In the genomic region with DNA sequence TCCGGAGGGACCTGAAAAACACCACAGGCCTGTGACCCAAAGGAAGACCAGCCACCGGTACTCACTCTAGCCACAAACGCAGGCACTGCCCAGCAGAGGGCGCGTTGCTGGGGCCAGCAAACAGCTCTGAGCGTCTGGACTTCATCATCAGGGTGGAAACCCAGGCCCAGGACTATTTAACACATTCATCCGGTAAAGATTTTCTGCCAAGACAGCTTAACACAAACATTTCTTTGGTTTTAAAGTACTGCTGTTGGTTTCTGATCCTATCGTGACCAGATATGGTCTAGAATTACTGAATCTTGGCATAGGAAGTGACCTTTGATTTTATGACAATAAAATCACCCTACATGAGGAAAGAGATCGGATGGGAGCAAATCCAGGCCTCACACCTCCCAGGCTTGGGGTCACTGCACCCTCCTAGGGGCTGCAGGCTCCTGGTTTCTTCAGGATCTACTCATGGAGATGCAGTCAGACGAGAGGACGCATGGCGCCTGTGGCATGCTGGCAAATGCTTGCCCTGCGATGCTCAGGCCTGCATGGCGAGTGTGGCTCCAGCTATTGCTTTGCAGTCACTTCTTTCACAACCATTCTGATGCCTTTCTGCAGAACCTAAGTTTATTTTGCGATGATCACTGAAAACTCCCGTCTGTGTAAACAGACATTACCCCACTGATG, we compare ENCODE assay signal across 9 cellular contexts.
A peak's percentile ranks its signal among the peaks of the same experiment; 100 is the strongest.
DNase-seq lines count a peak whose midpoint lies in the region; ATAC-seq lines count a peak whose summit lies in the region.
"Had no signal": no experiment of that assay in that cellular context is flagged by ENCODE, and none has a peak within 500 bp of the region (broad histone marks: within the 10 kb centered on the region; RNA-seq: fewer than 3 reads in every experiment).

No MANE protein-coding gene starts in this region.

- no peaks in the 10 kb centered on the region for H4K20me1 ChIP-seq in Karpas-422 (ENCODE audit: insufficient read depth, low read depth, low read length)

- no peak overlapping the region for H3K4me2 ChIP-seq in Karpas-422 (ENCODE audit: low read depth, low read length, poor library complexity, severe bottlenecking)

- H3K9me2 ChIP-seq in Karpas-422 (replicated peaks; ENCODE audit: insufficient read depth, low read length) = no peaks in the 10 kb centered on the region

- H3K9ac ChIP-seq in Karpas-422 (ENCODE audit: low read length) = no peak overlapping the region

- H3K4me3 Mint-ChIP-seq in activated T-helper 2 cell treated with anti-CD3 and anti-CD28 coated beads, Interferon-gamma antibody, Interleukin-2, Interleukin-4, amounts not matched to agents 10 μg/mL and 5 μg/mL and 100 μg/mL, durations not matched to agents 14 hours and 24 hours and 36 hours (ENCODE audit: low read depth) = no peak overlapping the region
- H3K4me3 Mint-ChIP-seq in stimulated activated effector memory CD8-positive, alpha-beta T cell treated with anti-CD3 and anti-CD28 coated beads, Interleukin-12 subunit alpha, Interleukin-12 subunit beta, amount 100 ng/mL, for 72 hours = no peak overlapping the region

- no peaks in the 10 kb centered on the region for H3K9me3 ChIP-seq in Karpas-422 (ENCODE audit: low read length)
- H3K9me3 ChIP-seq: thoracic aorta had no signal

- DNase-seq in SKM-1 treated with dmso at 0.1 percent for 144 hours (lab: John Stamatoyannopoulos, UW; ENCODE audit: unreplicated experiment) = peak; percentile 25
- DNase-seq in SKM-1 (lab: John Stamatoyannopoulos, UW; ENCODE audit: unreplicated experiment) = no peak
- peak; percentile 77 for DNase-seq in Karpas-422
- peak; percentile 10 for DNase-seq in activated T-helper 2 cell treated with anti-CD3 and anti-CD28 coated beads, Interferon-gamma antibody, Interleukin-2, Interleukin-4, amounts not matched to agents 10 μg/mL and 5 μg/mL and 100 μg/mL, durations not matched to agents 14 hours and 24 hours and 36 hours (ENCODE audit: low spot score)
- peak; percentile 74 for DNase-seq in iPS DF 4.7 (ENCODE audit: extremely low read depth, low spot score)
- DNase-seq in stimulated activated effector memory CD8-positive, alpha-beta T cell treated with anti-CD3 and anti-CD28 coated beads, Interleukin-12 subunit alpha, Interleukin-12 subunit beta, amount 100 ng/mL, for 72 hours (ENCODE audit: low spot score in 2 of 2) = peak in 1 of 2 donors; percentile 57
- no peak for DNase-seq in NCI-H1694 treated with DMSO at 0.1 percent for 48 hours (lab: John Stamatoyannopoulos, UW)

- ATAC-seq in GM21515 (IDR thresholded peaks at IDR 0.05; ENCODE audit: unreplicated experiment) = peak; percentile 84
- peak; percentile 55 for ATAC-seq in stimulated activated effector memory CD8-positive, alpha-beta T cell treated with anti-CD3 and anti-CD28 coated beads, Interleukin-12 subunit alpha, Interleukin-12 subunit beta, amount 100 ng/mL, for 72 hours

- intact Hi-C loops in activated T-helper 2 cell treated with anti-CD3 and anti-CD28 coated beads, Interferon-gamma antibody, Interleukin-2, Interleukin-4, amounts not matched to agents 10 μg/mL and 5 μg/mL and 100 μg/mL, durations not matched to agents 14 hours and 24 hours and 36 hours (cut with micrococcal nuclease) = no loop called here

- H3K27me3 ChIP-seq in Karpas-422 (ENCODE audit: low read length) = no peaks in the 10 kb centered on the region

- H3K4me3 ChIP-seq in Karpas-422 (ENCODE audit: low read length) = no peak overlapping the region
- H3K4me3 ChIP-seq: thoracic aorta had no signal

- no peaks in the 10 kb centered on the region for H3K9me3 Mint-ChIP-seq in activated T-helper 2 cell treated with anti-CD3 and anti-CD28 coated beads, Interferon-gamma antibody, Interleukin-2, Interleukin-4, amounts not matched to agents 10 μg/mL and 5 μg/mL and 100 μg/mL, durations not matched to agents 14 hours and 24 hours and 36 hours
- no peaks in the 10 kb centered on the region for H3K9me3 Mint-ChIP-seq in stimulated activated effector memory CD8-positive, alpha-beta T cell treated with anti-CD3 and anti-CD28 coated beads, Interleukin-12 subunit alpha, Interleukin-12 subunit beta, amount 100 ng/mL, for 72 hours

- H3K4me1 ChIP-seq in Karpas-422 (ENCODE audit: low read length) = no peaks in the 10 kb centered on the region

- H3K27ac ChIP-seq in Karpas-422 (ENCODE audit: low read length) = no peak overlapping the region
- H3K27ac ChIP-seq: thoracic aorta had no signal

- H3K27me3 Mint-ChIP-seq in activated T-helper 2 cell treated with anti-CD3 and anti-CD28 coated beads, Interferon-gamma antibody, Interleukin-2, Interleukin-4, amounts not matched to agents 10 μg/mL and 5 μg/mL and 100 μg/mL, durations not matched to agents 14 hours and 24 hours and 36 hours (ENCODE audit: low read depth) = peaks cover 2% of the 10 kb centered on the region

- H3K79me2 ChIP-seq in Karpas-422 (ENCODE audit: low read length) = no peaks in the 10 kb centered on the region

- H3K36me3 ChIP-seq in Karpas-422 (ENCODE audit: insufficient read depth, low read length) = no peaks in the 10 kb centered on the region

- H3K4me1 Mint-ChIP-seq in activated T-helper 2 cell treated with anti-CD3 and anti-CD28 coated beads, Interferon-gamma antibody, Interleukin-2, Interleukin-4, amounts not matched to agents 10 μg/mL and 5 μg/mL and 100 μg/mL, durations not matched to agents 14 hours and 24 hours and 36 hours (ENCODE audit: low read depth) = no peaks in the 10 kb centered on the region
- peaks cover 8% of the 10 kb centered on the region for H3K4me1 Mint-ChIP-seq in stimulated activated effector memory CD8-positive, alpha-beta T cell treated with anti-CD3 and anti-CD28 coated beads, Interleukin-12 subunit alpha, Interleukin-12 subunit beta, amount 100 ng/mL, for 72 hours

- no peak overlapping the region for H2AFZ ChIP-seq in Karpas-422 (ENCODE audit: low read length)

- H3K27ac Mint-ChIP-seq in activated T-helper 2 cell treated with anti-CD3 and anti-CD28 coated beads, Interferon-gamma antibody, Interleukin-2, Interleukin-4, amounts not matched to agents 10 μg/mL and 5 μg/mL and 100 μg/mL, durations not matched to agents 14 hours and 24 hours and 36 hours = no peak overlapping the region
- H3K27ac Mint-ChIP-seq in stimulated activated effector memory CD8-positive, alpha-beta T cell treated with anti-CD3 and anti-CD28 coated beads, Interleukin-12 subunit alpha, Interleukin-12 subunit beta, amount 100 ng/mL, for 72 hours = no peak overlapping the region

- H3K36me3 Mint-ChIP-seq in activated T-helper 2 cell treated with anti-CD3 and anti-CD28 coated beads, Interferon-gamma antibody, Interleukin-2, Interleukin-4, amounts not matched to agents 10 μg/mL and 5 μg/mL and 100 μg/mL, durations not matched to agents 14 hours and 24 hours and 36 hours (ENCODE audit: low read depth) = no peaks in the 10 kb centered on the region
- no peaks in the 10 kb centered on the region for H3K36me3 Mint-ChIP-seq in stimulated activated effector memory CD8-positive, alpha-beta T cell treated with anti-CD3 and anti-CD28 coated beads, Interleukin-12 subunit alpha, Interleukin-12 subunit beta, amount 100 ng/mL, for 72 hours

Comparison
In these comparisons a context has a peak if more than half of its experiments do, and no peak if none do; other contexts are left out.
1. DNase-seq: peak in SKM-1 treated with dmso at 0.1 percent for 144 hours (single experiment), Karpas-422 (single experiment), activated T-helper 2 cell treated with anti-CD3 and anti-CD28 coated beads, Interferon-gamma antibody, Interleukin-2, Interleukin-4, amounts not matched to agents 10 μg/mL and 5 μg/mL and 100 μg/mL, durations not matched to agents 14 hours and 24 hours and 36 hours (single experiment) and iPS DF 4.7 (single experiment); none in SKM-1 (single experiment) and NCI-H1694 treated with DMSO at 0.1 percent for 48 hours (single experiment).